19 cellular contexts compared by ENCODE assay signal in genomic region chr9:6689893-6690634, GRCh38. TPM values are rescaled to one million over a fixed set of nuclear protein-coding genes. Genes with fewer than 3 reads are reported as not detected.
DNase-seq lines count a peak whose midpoint lies in the region; ATAC-seq, FAIRE-seq and TF ChIP-seq lines count a peak whose summit lies in the region.
"Had no signal": no experiment of that assay in that cellular context is flagged by ENCODE, and none has a peak within 500 bp of the region (broad histone marks: within the 10 kb centered on the region; RNA-seq: fewer than 3 reads in every experiment).

No MANE protein-coding gene starts in this region.

- H3K27me3 ChIP-seq in GM12878 (replicated peaks in 1 of 2; ENCODE audit: control insufficient read depth in 2 of 2, insufficient read depth in 2 of 2, low read length in 1 of 2): no peaks in the 10 kb centered on the region
- H3K27me3 ChIP-seq in testis: no peaks in the 10 kb centered on the region
- H3K27me3 ChIP-seq: colonic mucosa, hepatocyte had no signal

- SMC1A ChIA-PET in GM12878 (lab: Charles Lee; ENCODE audit: uncharacterized antibody, unreplicated experiment): interaction anchor here (0.6 to 7.1 kb wide), 19 partner anchors 8 to 275 kb away, joined by 3 to 44 read pairs (median 4); no protein-coding TSS in a partner anchor

- H3K4me3 ChIP-seq in GM12878 (0 out of 2 replicates have a peak overlapping the region, but pooled peaks have one; percentile 4), testis (no peak overlapping the region)
- H3K4me3 ChIP-seq: colonic mucosa, hepatocyte, lung had no signal

- H3K4me1 ChIP-seq in GM12878 (ENCODE audit: control insufficient read depth, insufficient read depth, low read length): peaks cover 40% of the 10 kb centered on the region
- no peaks in the 10 kb centered on the region for H3K4me1 ChIP-seq in testis
- H3K4me1 ChIP-seq: colonic mucosa had no signal

- 8% methylated on average over 2 of the region's 2 CpGs for WGBS in GM12878 (ENCODE audit: insufficient coverage, insufficient replicate concordance, low lambda C conversion rate, missing lambda C conversion rate)
- 75 to 76% methylated on average over 2 of the region's 2 CpGs for WGBS in testis, 2 donors

- H3K4me2 ChIP-seq in GM12878 (ENCODE audit: control insufficient read depth, insufficient read depth): peak overlapping the region; percentile 61
- H3K4me2 ChIP-seq: hepatocyte had no signal

- no peak for FAIRE-seq in GM12878 (lab: Jason Lieb, UNC)

- H3K27ac ChIP-seq in GM12878 (ENCODE audit: control insufficient read depth, insufficient read depth): peak overlapping the region; percentile 82
- no peak overlapping the region for H3K27ac ChIP-seq in testis
- H3K27ac ChIP-seq: colonic mucosa, hepatocyte had no signal

- no peak for TF ChIP-seq RAD21 in GM12878 (IDR thresholded peaks at IDR 0.05; ENCODE audit: insufficient read depth, low read depth, low read length)

- TF ChIP-seq POLR2A in GM12878 (IDR thresholded peaks at IDR 0.05; ENCODE audit: low read depth, low read length) (no peak), testis (IDR thresholded peaks at IDR 0.05) (no peak)

- H3K36me3 ChIP-seq in GM12878 (ENCODE audit: control insufficient read depth in 2 of 2, insufficient read depth in 2 of 2, low read length in 1 of 2) (0 out of 4 replicates have a peak, but pooled peaks cover 0 to 4% of the 10 kb centered on the region in 2 experiments), testis (ENCODE audit: low read depth, missing control alignments) (no peaks in the 10 kb centered on the region)
- H3K36me3 ChIP-seq: colonic mucosa had no signal

- ATAC-seq in GM18868 (IDR thresholded peaks at IDR 0.05; ENCODE audit: unreplicated experiment): peak; percentile 36
- ATAC-seq in HG03460 (IDR thresholded peaks at IDR 0.05; ENCODE audit: unreplicated experiment): peak; percentile 45
- peak; percentile 47 for ATAC-seq in GM12878
- ATAC-seq: naive thymus-derived CD8-positive, alpha-beta T cell had no signal

- no TSS peak for BruUV-seq in GM12878 (replicated peaks; lab: Mats Ljungman, UMichigan)

- POLR2A ChIA-PET in GM12878 (lab: Charles Lee): interaction anchor here (0.5 to 5.0 kb wide), 10 partner anchors 8 to 116 kb away, joined by 3 to 43 read pairs (median 8); partner anchors contain the start of gene KDM4C

- DNase-seq in CD1c-positive myeloid dendritic cell (ENCODE audit: extremely low spot score) (peak; percentile 27), GM12878 (ENCODE audit: low read depth, low spot score) (no peak), NCI-H748 (lab: John Stamatoyannopoulos, UW; ENCODE audit: unreplicated experiment) (no peak), testis (no peak), SW 1271 (lab: John Stamatoyannopoulos, UW) (no peak)
- no peak for DNase-seq in activated CD4-positive, alpha-beta T cell treated with anti-CD3 and anti-CD28 coated beads, Interleukin-2, amount 50 U/mL, for 48 hours
- DNase-seq: activated CD4-positive, alpha-beta T cell treated with anti-CD3 and anti-CD28 coated beads, Interleukin-2, amount 50 U/mL, for 4 hours; activated T-cell treated with anti-CD3 and anti-CD28 coated beads, Interleukin-2, amount 50 U/mL, for 1 hour; colonic mucosa; islet precursor cell; naive thymus-derived CD8-positive, alpha-beta T cell; NCI-H187; NCI-H345 had no signal

- peak; percentile 11 to 53; a peak in 2 of 4 replicates for TF ChIP-seq EP300 in GM12878 (IDR thresholded peaks at IDR 0.05; ENCODE audit: borderline replicate concordance in 1 of 2, control insufficient read depth in 1 of 2, low read depth in 2 of 2, low read length in 2 of 2)

- intact Hi-C loops in GM12878 (cut with micrococcal nuclease; ENCODE audit: unreplicated experiment) (loop anchor here (5.0 to 10.0 kb wide), 2 partner anchors 338 to 685 kb away; a partner anchor contains a TSS), testis (cut with DNase I; ENCODE audit: low total_unique reads) (no loop called here)

- TF ChIP-seq CTCF in GM12878 (IDR thresholded peaks at IDR 0.05 in 2 of 3, conservative IDR thresholded peaks at IDR 0.05 in 1 of 3; ENCODE audit: control insufficient read depth in 2 of 3, extremely low read depth in 1 of 3, insufficient read depth in 1 of 3, low read depth in 3 of 3, low read length in 3 of 3) (no peak), testis (IDR thresholded peaks at IDR 0.05) (no peak)

- peaks cover 7% of the 10 kb centered on the region for H3K79me2 ChIP-seq in GM12878 (ENCODE audit: control insufficient read depth, insufficient read depth, low read length)

- no peaks in the 10 kb centered on the region for H3K9me3 ChIP-seq in GM12878 (replicated peaks; ENCODE audit: control insufficient read depth, insufficient read depth, low read length)
- H3K9me3 ChIP-seq in testis: no peaks in the 10 kb centered on the region
- H3K9me3 ChIP-seq: colonic mucosa had no signal

- no peaks in the 10 kb centered on the region for H4K20me1 ChIP-seq in GM12878 (ENCODE audit: control insufficient read depth, insufficient read depth)

- CTCF ChIA-PET in GM12878 (lab: Yijun Ruan, JAX): interaction anchor here (0.6 to 2.4 kb wide), 7 partner anchors 13 to 258 kb away, joined by 3 to 8 read pairs (median 4); no protein-coding TSS in a partner anchor

- no peak overlapping the region for H2AFZ ChIP-seq in GM12878 (ENCODE audit: control insufficient read depth, low read depth, low read length)
- H2AFZ ChIP-seq: hepatocyte had no signal

- peak overlapping the region; percentile 34; the same call in 1 of the 2 replicates for H3K9ac ChIP-seq in GM12878 (ENCODE audit: control insufficient read depth, insufficient read depth, low read length)

- RAD21 ChIA-PET in GM12878 (lab: Charles Lee; ENCODE audit: unreplicated experiment): interaction anchor here (1.0 to 2.1 kb wide), 12 partner anchors 8 to 105 kb away, joined by 3 to 12 read pairs (median 5); no protein-coding TSS in a partner anchor

- in situ Hi-C loops in GM12878 (cut with MboI): loop anchor here (10.0 kb wide), 1 partner anchor 275 kb away; the partner anchor contains the start of gene UHRF2

TF ChIP-seq in GM12878, 131 proteins besides CTCF, POLR2A, EP300 and RAD21 (continues in another document):
- TF ChIP-seq MEF2A (IDR thresholded peaks at IDR 0.05; ENCODE audit: insufficient read depth, low read depth, low read length) (peak; percentile 87; the same call in 1 of the 2 replicates), HCFC1 (IDR thresholded peaks at IDR 0.05; ENCODE audit: low read length) (no peak), ZBTB40 (IDR thresholded peaks at IDR 0.05; ENCODE audit: borderline replicate concordance) (no peak)

RNA-seq across cellular contexts. Expression of gene GLDC, which starts 44.5 kb away (rescaled TPM):
- total RNA-seq in GM12878 (2013; cell fraction: nucleolus; rRNA removed): 105 and 125 TPM in 2 replicates
- total RNA-seq in GM12878 (2014; rRNA removed) (124 and 125 TPM in 2 replicates), GM12878 (2014; rRNA removed; fragmentation: Illumina TruSeq; extraction: Trizol) (97.0 and 101 TPM in 2 replicates), GM12878 (2021) (117 and 119 TPM in 2 replicates), testis (10 to 100 TPM; 11.4 to 12.3 TPM)
- 49.3 TPM for polyA plus RNA-seq in GM12878 (2011; ENCODE audit: low read depth)
- polyA plus RNA-seq in GM12878 (2011; rRNA removed) (165 and 166 TPM in 2 replicates), GM12878 (2014; fragmentation: Illumina TruSeq; extraction: Trizol) (150 and 156 TPM in 2 replicates), GM12878 (2014; fragmentation: Nextera tagmentation; extraction: Ambion mirVana) (100 to 1,000 TPM in 1 of 2 experiments, 10 to 100 TPM in 1; 88.2 to 112 TPM), GM12878 (2014; rRNA removed) (128 and 129 TPM in 2 replicates), GM12878 (2016; fragmentation: Nextera tagmentation; extraction: Ambion mirVana) (100 to 1,000 TPM in 1 of 2 experiments, 10 to 100 TPM in 1; 33.1 to 101 TPM), testis (ENCODE audit: insufficient read depth, low read depth, low replicate concordance) (12.2 TPM)
- 96.2 and 109 TPM in 2 replicates for polyA plus RNA-seq in GM12878 (2011; cell fraction: cytosol; rRNA removed)
- 487 and 685 TPM in 2 replicates for polyA plus RNA-seq in GM12878 (2011; cell fraction: nucleus; rRNA removed)
- polyA plus RNA-seq in GM12878 (2012): 38.4 and 38.7 TPM in 2 replicates
- 232 and 238 TPM in 2 replicates for polyA minus RNA-seq in GM12878 (2011; rRNA and poly(A)+ RNA removed)
- polyA minus RNA-seq in GM12878 (2011; cell fraction: cytosol; rRNA and poly(A)+ RNA removed): 48.2 and 51.0 TPM in 2 replicates
- polyA minus RNA-seq in GM12878 (2011; cell fraction: nucleus; rRNA and poly(A)+ RNA removed): 170 and 175 TPM in 2 replicates
- total RNA-seq: H4; HT-29; naive thymus-derived CD8-positive, alpha-beta T cell had no signal

Comparison
In these comparisons a context has a peak if more than half of its experiments do, and no peak if none do; other contexts are left out.
1. RNA of gene GLDC, which starts 44.5 kb away (total RNA-seq): 97.0 to 125 TPM in GM12878; 11.4 to 12.3 TPM in testis; every median in the first group is over 4 times any median in the second.
2. Peak in every context shown above with its lines, with median percentiles within 50 percentile points of each other: ATAC-seq.